Comparison of ENCODE assay signal across 1 cellular context in genomic region chr7:100478966-100479660, GRCh38.
TF ChIP-seq lines count a peak whose summit lies in the region.

TSC22D4 (minus strand) TSS chr7:100479214; CDS start chr7:100478038, 1,176 bp downstream.

TF ChIP-seq in HepG2, 621 proteins besides CTCF, POLR2A, EP300 and RAD21 (continued from another document and continues in another):
- TF ChIP-seq NR2F2 (IDR thresholded peaks at IDR 0.05; ENCODE audit: borderline replicate concordance, low read depth) (no peak), MXI1 (IDR thresholded peaks at IDR 0.05; ENCODE audit: borderline replicate concordance, low read depth, low read length) (no peak; the same call in 2 of the 3 replicates), ZMYM4 (CRISPR knock-in tag; IDR thresholded peaks at IDR 0.05) (peak; percentile 56; the same call in 1 of the 2 replicates), MEF2D (CRISPR knock-in tag; IDR thresholded peaks at IDR 0.05) (no peak), REL (CRISPR knock-in tag; conservative IDR thresholded peaks at IDR 0.05) (no peak), ZNF839 (CRISPR knock-in tag; IDR thresholded peaks at IDR 0.05; ENCODE audit: borderline replicate concordance) (no peak), TARDBP (CRISPR knock-in tag; IDR thresholded peaks at IDR 0.05) (peak; percentile 32; the same call in 1 of the 2 replicates), SKI (IDR thresholded peaks at IDR 0.05; ENCODE audit: partially characterized antibody) (no peak), ZNF746 (CRISPR knock-in tag; IDR thresholded peaks at IDR 0.05) (peak; percentile 92; the same call in 1 of the 2 replicates), SP4 (CRISPR knock-in tag; IDR thresholded peaks at IDR 0.05) (peak; percentile 70), BORCS8-MEF2B (CRISPR knock-in tag; IDR thresholded peaks at IDR 0.05) (no peak), ZFP90 (CRISPR knock-in tag; IDR thresholded peaks at IDR 0.05; ENCODE audit: borderline replicate concordance) (0 out of 2 replicates have a peak, but pooled peaks have one; percentile 69), ZBTB1 (CRISPR knock-in tag; IDR thresholded peaks at IDR 0.05; ENCODE audit: borderline replicate concordance) (no peak), PHF21A (CRISPR knock-in tag; IDR thresholded peaks at IDR 0.05) (no peak; the same call in 1 of the 2 replicates), ZNF644 (CRISPR knock-in tag; IDR thresholded peaks at IDR 0.05; ENCODE audit: low read depth) (no peak), RBM39 (IDR thresholded peaks at IDR 0.05; ENCODE audit: low read depth, low read length, poor library complexity, severe bottlenecking) (no peak), ZNF501 (CRISPR knock-in tag; IDR thresholded peaks at IDR 0.05) (0 out of 2 replicates have a peak, but pooled peaks have one; percentile 7), ZSCAN21 (CRISPR knock-in tag; IDR thresholded peaks at IDR 0.05; ENCODE audit: borderline replicate concordance) (peak; percentile 16; the same call in 1 of the 2 replicates), ZNF790 (CRISPR knock-in tag; IDR thresholded peaks at IDR 0.05; ENCODE audit: borderline replicate concordance) (no peak), TCF7 (IDR thresholded peaks at IDR 0.05; ENCODE audit: low read depth) (no peak), ZBTB40 (IDR thresholded peaks at IDR 0.05) (no peak), ZBTB40 (CRISPR knock-in tag; IDR thresholded peaks at IDR 0.05) (no peak), NFIC (IDR thresholded peaks at IDR 0.05; ENCODE audit: low read length) (0 out of 2 replicates have a peak, but pooled peaks have one; percentile 51), ZNF674 (CRISPR knock-in tag; IDR thresholded peaks at IDR 0.05; ENCODE audit: low read depth) (no peak), MED13 (CRISPR knock-in tag; IDR thresholded peaks at IDR 0.05) (no peak), ARNT (IDR thresholded peaks at IDR 0.05) (no peak), IKZF5 (CRISPR knock-in tag; IDR thresholded peaks at IDR 0.05) (peak; percentile 19; the same call in 1 of the 2 replicates), SMARCC2 (IDR thresholded peaks at IDR 0.05) (no peak), CBX1 (IDR thresholded peaks at IDR 0.05; ENCODE audit: low read depth) (no peak), ZNF350 (CRISPR knock-in tag; IDR thresholded peaks at IDR 0.05; ENCODE audit: borderline replicate concordance, low read depth) (peak; percentile 75), ZNF317 (CRISPR knock-in tag; IDR thresholded peaks at IDR 0.05) (no peak), PCBP1 (IDR thresholded peaks at IDR 0.05; ENCODE audit: borderline replicate concordance, low read depth, low read length) (peak; percentile 88; the same call in 1 of the 2 replicates), HDAC1 (CRISPR knock-in tag; IDR thresholded peaks at IDR 0.05) (peak; percentile 75), AGO1 (IDR thresholded peaks at IDR 0.05; ENCODE audit: low read depth, low read length, poor library complexity, severe bottlenecking) (peak; percentile 52)
- TF ChIP-seq, protein P1, sequence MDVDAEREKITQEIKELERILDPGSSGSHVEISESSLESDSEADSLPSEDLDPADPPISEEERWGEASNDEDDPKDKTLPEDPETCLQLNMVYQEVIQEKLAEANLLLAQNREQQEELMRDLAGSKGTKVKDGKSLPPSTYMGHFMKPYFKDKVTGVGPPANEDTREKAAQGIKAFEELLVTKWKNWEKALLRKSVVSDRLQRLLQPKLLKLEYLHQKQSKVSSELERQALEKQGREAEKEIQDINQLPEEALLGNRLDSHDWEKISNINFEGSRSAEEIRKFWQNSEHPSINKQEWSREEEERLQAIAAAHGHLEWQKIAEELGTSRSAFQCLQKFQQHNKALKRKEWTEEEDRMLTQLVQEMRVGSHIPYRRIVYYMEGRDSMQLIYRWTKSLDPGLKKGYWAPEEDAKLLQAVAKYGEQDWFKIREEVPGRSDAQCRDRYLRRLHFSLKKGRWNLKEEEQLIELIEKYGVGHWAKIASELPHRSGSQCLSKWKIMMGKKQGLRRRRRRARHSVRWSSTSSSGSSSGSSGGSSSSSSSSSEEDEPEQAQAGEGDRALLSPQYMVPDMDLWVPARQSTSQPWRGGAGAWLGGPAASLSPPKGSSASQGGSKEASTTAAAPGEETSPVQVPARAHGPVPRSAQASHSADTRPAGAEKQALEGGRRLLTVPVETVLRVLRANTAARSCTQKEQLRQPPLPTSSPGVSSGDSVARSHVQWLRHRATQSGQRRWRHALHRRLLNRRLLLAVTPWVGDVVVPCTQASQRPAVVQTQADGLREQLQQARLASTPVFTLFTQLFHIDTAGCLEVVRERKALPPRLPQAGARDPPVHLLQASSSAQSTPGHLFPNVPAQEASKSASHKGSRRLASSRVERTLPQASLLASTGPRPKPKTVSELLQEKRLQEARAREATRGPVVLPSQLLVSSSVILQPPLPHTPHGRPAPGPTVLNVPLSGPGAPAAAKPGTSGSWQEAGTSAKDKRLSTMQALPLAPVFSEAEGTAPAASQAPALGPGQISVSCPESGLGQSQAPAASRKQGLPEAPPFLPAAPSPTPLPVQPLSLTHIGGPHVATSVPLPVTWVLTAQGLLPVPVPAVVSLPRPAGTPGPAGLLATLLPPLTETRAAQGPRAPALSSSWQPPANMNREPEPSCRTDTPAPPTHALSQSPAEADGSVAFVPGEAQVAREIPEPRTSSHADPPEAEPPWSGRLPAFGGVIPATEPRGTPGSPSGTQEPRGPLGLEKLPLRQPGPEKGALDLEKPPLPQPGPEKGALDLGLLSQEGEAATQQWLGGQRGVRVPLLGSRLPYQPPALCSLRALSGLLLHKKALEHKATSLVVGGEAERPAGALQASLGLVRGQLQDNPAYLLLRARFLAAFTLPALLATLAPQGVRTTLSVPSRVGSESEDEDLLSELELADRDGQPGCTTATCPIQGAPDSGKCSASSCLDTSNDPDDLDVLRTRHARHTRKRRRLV (CRISPR knock-in tag; IDR thresholded peaks at IDR 0.05) = no peak
- TF ChIP-seq, protein P2, sequence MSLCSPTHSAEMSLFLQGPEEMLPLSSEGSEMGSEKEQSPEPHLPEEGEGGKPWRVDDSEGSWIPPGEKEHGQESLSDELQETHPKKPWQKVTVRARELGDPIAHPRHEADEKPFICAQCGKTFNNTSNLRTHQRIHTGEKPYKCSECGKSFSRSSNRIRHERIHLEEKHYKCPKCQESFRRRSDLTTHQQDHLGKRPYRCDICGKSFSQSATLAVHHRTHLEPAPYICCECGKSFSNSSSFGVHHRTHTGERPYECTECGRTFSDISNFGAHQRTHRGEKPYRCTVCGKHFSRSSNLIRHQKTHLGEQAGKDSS (CRISPR knock-in tag; IDR thresholded peaks at IDR 0.05; ENCODE audit: borderline replicate concordance, low read depth) = no peak
- TF ChIP-seq, protein P3, sequence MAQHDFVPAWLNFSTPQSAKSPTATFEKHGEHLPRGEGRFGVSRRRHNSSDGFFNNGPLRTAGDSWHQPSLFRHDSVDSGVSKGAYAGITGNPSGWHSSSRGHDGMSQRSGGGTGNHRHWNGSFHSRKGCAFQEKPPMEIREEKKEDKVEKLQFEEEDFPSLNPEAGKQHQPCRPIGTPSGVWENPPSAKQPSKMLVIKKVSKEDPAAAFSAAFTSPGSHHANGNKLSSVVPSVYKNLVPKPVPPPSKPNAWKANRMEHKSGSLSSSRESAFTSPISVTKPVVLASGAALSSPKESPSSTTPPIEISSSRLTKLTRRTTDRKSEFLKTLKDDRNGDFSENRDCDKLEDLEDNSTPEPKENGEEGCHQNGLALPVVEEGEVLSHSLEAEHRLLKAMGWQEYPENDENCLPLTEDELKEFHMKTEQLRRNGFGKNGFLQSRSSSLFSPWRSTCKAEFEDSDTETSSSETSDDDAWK (CRISPR knock-in tag; IDR thresholded peaks at IDR 0.05) = no peak
- TF ChIP-seq, protein P4, sequence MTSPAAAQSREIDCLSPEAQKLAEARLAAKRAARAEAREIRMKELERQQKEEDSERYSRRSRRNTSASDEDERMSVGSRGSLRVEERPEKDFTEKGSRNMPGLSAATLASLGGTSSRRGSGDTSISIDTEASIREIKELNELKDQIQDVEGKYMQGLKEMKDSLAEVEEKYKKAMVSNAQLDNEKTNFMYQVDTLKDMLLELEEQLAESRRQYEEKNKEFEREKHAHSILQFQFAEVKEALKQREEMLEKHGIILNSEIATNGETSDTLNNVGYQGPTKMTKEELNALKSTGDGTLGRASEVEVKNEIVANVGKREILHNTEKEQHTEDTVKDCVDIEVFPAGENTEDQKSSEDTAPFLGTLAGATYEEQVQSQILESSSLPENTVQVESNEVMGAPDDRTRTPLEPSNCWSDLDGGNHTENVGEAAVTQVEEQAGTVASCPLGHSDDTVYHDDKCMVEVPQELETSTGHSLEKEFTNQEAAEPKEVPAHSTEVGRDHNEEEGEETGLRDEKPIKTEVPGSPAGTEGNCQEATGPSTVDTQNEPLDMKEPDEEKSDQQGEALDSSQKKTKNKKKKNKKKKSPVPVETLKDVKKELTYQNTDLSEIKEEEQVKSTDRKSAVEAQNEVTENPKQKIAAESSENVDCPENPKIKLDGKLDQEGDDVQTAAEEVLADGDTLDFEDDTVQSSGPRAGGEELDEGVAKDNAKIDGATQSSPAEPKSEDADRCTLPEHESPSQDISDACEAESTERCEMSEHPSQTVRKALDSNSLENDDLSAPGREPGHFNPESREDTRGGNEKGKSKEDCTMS (CRISPR knock-in tag; conservative IDR thresholded peaks at IDR 0.05) = no peak
- TF ChIP-seq, protein P5, sequence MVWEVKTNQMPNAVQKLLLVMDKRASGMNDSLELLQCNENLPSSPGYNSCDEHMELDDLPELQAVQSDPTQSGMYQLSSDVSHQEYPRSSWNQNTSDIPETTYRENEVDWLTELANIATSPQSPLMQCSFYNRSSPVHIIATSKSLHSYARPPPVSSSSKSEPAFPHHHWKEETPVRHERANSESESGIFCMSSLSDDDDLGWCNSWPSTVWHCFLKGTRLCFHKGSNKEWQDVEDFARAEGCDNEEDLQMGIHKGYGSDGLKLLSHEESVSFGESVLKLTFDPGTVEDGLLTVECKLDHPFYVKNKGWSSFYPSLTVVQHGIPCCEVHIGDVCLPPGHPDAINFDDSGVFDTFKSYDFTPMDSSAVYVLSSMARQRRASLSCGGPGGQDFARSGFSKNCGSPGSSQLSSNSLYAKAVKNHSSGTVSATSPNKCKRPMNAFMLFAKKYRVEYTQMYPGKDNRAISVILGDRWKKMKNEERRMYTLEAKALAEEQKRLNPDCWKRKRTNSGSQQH (CRISPR knock-in tag; IDR thresholded peaks at IDR 0.05; ENCODE audit: low read depth) = no peak
